8 cellular contexts compared by ENCODE assay signal in genomic region chr3:167684389-167684993, GRCh38. TPM values are rescaled to one million over a fixed set of nuclear protein-coding genes. Genes with fewer than 3 reads are reported as not detected.
DNase-seq lines count a peak whose midpoint lies in the region; ATAC-seq and TF ChIP-seq lines count a peak whose summit lies in the region.

No MANE protein-coding gene starts in this region.

- no peaks in the 10 kb centered on the region for H3K9me3 Mint-ChIP-seq in activated T-cell treated with anti-CD3 and anti-CD28 coated beads, Interleukin-2, amount 50 U/mL, for 72 hours

- DNase-seq in NCI-H774 (lab: John Stamatoyannopoulos, UW) (peak; percentile 72), globus pallidus (ENCODE audit: low spot score) (peak; percentile 69), pulmonary artery endothelial cell (ENCODE audit: low read depth, low spot score) (peak; percentile 20), T1000 (lab: John Stamatoyannopoulos, UW) (no peak)
- DNase-seq in activated T-cell treated with anti-CD3 and anti-CD28 coated beads, Interleukin-2, amount 50 U/mL, for 72 hours = peak; percentile 38 to 67

- H3K27me3 Mint-ChIP-seq in activated T-cell treated with anti-CD3 and anti-CD28 coated beads, Interleukin-2, amount 50 U/mL, for 72 hours (ENCODE audit: low read depth) = no peaks in the 10 kb centered on the region

- no peaks in the 10 kb centered on the region for H3K79me2 ChIP-seq in DOHH2 (ENCODE audit: control insufficient read depth, low read length)

- no peaks in the 10 kb centered on the region for H3K4me1 ChIP-seq in DOHH2 (ENCODE audit: control insufficient read depth, low read length)

- H3K36me3 ChIP-seq in DOHH2 (ENCODE audit: control insufficient read depth, low read length) = peaks cover 59% of the 10 kb centered on the region

- H3F3A ChIP-seq in DOHH2 (ENCODE audit: control insufficient read depth, insufficient read depth) = peaks cover 3% of the 10 kb centered on the region; the same call in 1 of the 2 replicates

- H3K9me3 ChIP-seq in DOHH2 (ENCODE audit: control insufficient read depth, insufficient read depth, low read length) = no peaks in the 10 kb centered on the region

- peaks cover 0 to 18% of the 10 kb centered on the region in 2 donors for H3K36me3 Mint-ChIP-seq in activated T-cell treated with anti-CD3 and anti-CD28 coated beads, Interleukin-2, amount 50 U/mL, for 72 hours (ENCODE audit: insufficient read depth in 2 of 2)

- no peaks in the 10 kb centered on the region for H3K27me3 ChIP-seq in DOHH2 (ENCODE audit: control insufficient read depth, low read length)

- no peak overlapping the region for H3K4me2 ChIP-seq in DOHH2 (ENCODE audit: low read length)

- H3K4me3 ChIP-seq in DOHH2 (ENCODE audit: low read length) = no peak overlapping the region

- H3K4me1 Mint-ChIP-seq in activated T-cell treated with anti-CD3 and anti-CD28 coated beads, Interleukin-2, amount 50 U/mL, for 72 hours (ENCODE audit: low read depth) = peaks cover 4% of the 10 kb centered on the region

- H3K9me2 ChIP-seq in DOHH2 (replicated peaks; ENCODE audit: control insufficient read depth, low read length) = no peaks in the 10 kb centered on the region

- H3K27ac Mint-ChIP-seq in activated T-cell treated with anti-CD3 and anti-CD28 coated beads, Interleukin-2, amount 50 U/mL, for 72 hours = no peak overlapping the region

- no peak overlapping the region for H3K4me3 Mint-ChIP-seq in activated T-cell treated with anti-CD3 and anti-CD28 coated beads, Interleukin-2, amount 50 U/mL, for 72 hours

- TF ChIP-seq CTCF in DOHH2 (IDR thresholded peaks at IDR 0.05; ENCODE audit: low read depth, low read length, poor library complexity, severe bottlenecking) = peak; percentile 68

- H4K20me1 ChIP-seq in DOHH2 (ENCODE audit: control insufficient read depth, insufficient read depth, low read depth, low read length) = no peaks in the 10 kb centered on the region

- ATAC-seq in GM19452 (IDR thresholded peaks at IDR 0.05; ENCODE audit: unreplicated experiment) (peak; percentile 84), HG03521 (IDR thresholded peaks at IDR 0.05; ENCODE audit: unreplicated experiment) (peak; percentile 57)
- peak; percentile 48 to 65 for ATAC-seq in activated T-cell treated with anti-CD3 and anti-CD28 coated beads, Interleukin-2, amount 50 U/mL, for 72 hours (replicated peaks in 1 of 2)

- H3K27ac ChIP-seq in DOHH2 (ENCODE audit: low read depth, low read length) = no peak overlapping the region

RNA-seq across cellular contexts. Expression of gene WDR49, which starts 30.7 kb away (rescaled TPM):
- under 1 TPM; 0.14 to 0.31 TPM for total RNA-seq in activated T-cell treated with anti-CD3 and anti-CD28 coated beads, Interleukin-2, amount 50 U/mL, for 72 hours
- 0.07 and 0.20 TPM in 2 replicates for total RNA-seq in pulmonary artery endothelial cell

RNA-seq across cellular contexts. Expression of gene PDCD10, which starts 50.2 kb away (rescaled TPM):
- 10 to 100 TPM; 46.8 to 63.3 TPM for total RNA-seq in activated T-cell treated with anti-CD3 and anti-CD28 coated beads, Interleukin-2, amount 50 U/mL, for 72 hours
- 58.9 and 64.1 TPM in 2 replicates for total RNA-seq in pulmonary artery endothelial cell

RNA-seq across cellular contexts. Expression of gene SERPINI1, which starts 51.0 kb away (rescaled TPM):
- 1 to 10 TPM; 3.7 to 3.9 TPM for total RNA-seq in activated T-cell treated with anti-CD3 and anti-CD28 coated beads, Interleukin-2, amount 50 U/mL, for 72 hours
- 0.33 and 0.78 TPM in 2 replicates for total RNA-seq in pulmonary artery endothelial cell
